8 cellular contexts compared by ENCODE assay signal in the genomic region with DNA sequence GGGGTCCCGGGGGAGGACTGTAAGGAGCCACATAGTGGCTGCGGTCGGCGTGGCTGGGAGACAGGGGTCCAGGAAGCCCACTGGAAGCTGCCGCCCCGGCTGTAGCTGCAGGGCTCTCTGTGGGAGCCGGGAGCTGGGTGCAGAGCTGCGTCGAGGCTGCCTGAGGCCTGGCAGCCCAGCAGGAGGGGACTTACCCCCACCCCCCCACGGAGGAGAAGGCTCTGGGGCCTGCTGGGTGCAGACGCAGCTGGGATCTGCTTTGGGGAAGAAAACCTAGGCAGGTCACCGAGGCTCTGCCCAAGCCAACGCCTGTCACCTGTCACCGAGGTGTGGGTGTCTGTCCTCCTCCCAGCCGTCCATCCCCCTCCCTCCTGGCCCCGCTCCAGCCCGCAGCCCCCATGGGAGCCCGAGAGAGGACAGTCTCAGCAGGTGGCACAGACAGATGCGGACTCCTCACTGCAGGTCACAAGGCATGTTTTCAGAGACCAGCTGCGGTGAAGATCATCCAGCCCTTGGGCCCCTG. TPM values are rescaled to one million over a fixed set of nuclear protein-coding genes. Genes with fewer than 3 reads are reported as not detected.
DNase-seq lines count a peak whose midpoint lies in the region; ATAC-seq, FAIRE-seq and TF ChIP-seq lines count a peak whose summit lies in the region.

No MANE protein-coding gene starts in this region.

- ATAC-seq in HG02885 (IDR thresholded peaks at IDR 0.05; ENCODE audit: poor library complexity, unreplicated experiment), result peak; percentile 39

- no peaks in the 10 kb centered on the region for H3K9me3 ChIP-seq in SJCRH30 (replicated peaks)

- no peaks in the 10 kb centered on the region for H3K36me3 Mint-ChIP-seq in mesothelial cell of epicardium
- no peaks in the 10 kb centered on the region for H3K36me3 Mint-ChIP-seq in activated T-helper 2 cell treated with anti-CD3 and anti-CD28 coated beads, Interferon-gamma antibody, Interleukin-2, Interleukin-4, amounts not matched to agents 10 μg/mL and 5 μg/mL and 100 μg/mL, durations not matched to agents 14 hours and 24 hours and 36 hours (ENCODE audit: low read depth)

- CTCF ChIA-PET in HEK293T (lab: Yijun Ruan, JAX), result interaction anchor here (0.6 kb wide), 1 partner anchor 277 kb away, joined by 3 read pairs; no protein-coding TSS in a partner anchor

- H3K27me3 ChIP-seq in SJCRH30, result no peaks in the 10 kb centered on the region

- H3K4me1 Mint-ChIP-seq in mesothelial cell of epicardium, result peaks cover 53% of the 10 kb centered on the region
- H3K4me1 Mint-ChIP-seq in activated T-helper 2 cell treated with anti-CD3 and anti-CD28 coated beads, Interferon-gamma antibody, Interleukin-2, Interleukin-4, amounts not matched to agents 10 μg/mL and 5 μg/mL and 100 μg/mL, durations not matched to agents 14 hours and 24 hours and 36 hours (ENCODE audit: low read depth), result peaks cover 7% of the 10 kb centered on the region

- FAIRE-seq in GM18507 (lab: Jason Lieb, UNC), result peak; percentile 76

- POLR2A ChIA-PET in HEK293T (lab: Yijun Ruan, JAX), result interaction anchor here (0.9 to 1.3 kb wide), 2 partner anchors 11 to 12 kb away, joined by 3 to 4 read pairs; no protein-coding TSS in a partner anchor

- intact Hi-C loops in activated T-helper 2 cell treated with anti-CD3 and anti-CD28 coated beads, Interferon-gamma antibody, Interleukin-2, Interleukin-4, amounts not matched to agents 10 μg/mL and 5 μg/mL and 100 μg/mL, durations not matched to agents 14 hours and 24 hours and 36 hours (cut with micrococcal nuclease), result no loop called here

- peak overlapping the region; percentile 33 for H3K27ac ChIP-seq in SJCRH30

- H3K36me3 ChIP-seq in SJCRH30, result no peaks in the 10 kb centered on the region

- peaks cover 25% of the 10 kb centered on the region for H3K4me1 ChIP-seq in SJCRH30

- no peak for TF ChIP-seq CTCF in mesothelial cell of epicardium (IDR thresholded peaks at IDR 0.05; ENCODE audit: unreplicated experiment)

- H3K4me3 Mint-ChIP-seq in mesothelial cell of epicardium, result no peak overlapping the region
- no peak overlapping the region for H3K4me3 Mint-ChIP-seq in activated T-helper 2 cell treated with anti-CD3 and anti-CD28 coated beads, Interferon-gamma antibody, Interleukin-2, Interleukin-4, amounts not matched to agents 10 μg/mL and 5 μg/mL and 100 μg/mL, durations not matched to agents 14 hours and 24 hours and 36 hours (ENCODE audit: low read depth)

- H3K27me3 Mint-ChIP-seq in mesothelial cell of epicardium (ENCODE audit: low read depth), result no peaks in the 10 kb centered on the region
- no peaks in the 10 kb centered on the region for H3K27me3 Mint-ChIP-seq in activated T-helper 2 cell treated with anti-CD3 and anti-CD28 coated beads, Interferon-gamma antibody, Interleukin-2, Interleukin-4, amounts not matched to agents 10 μg/mL and 5 μg/mL and 100 μg/mL, durations not matched to agents 14 hours and 24 hours and 36 hours (ENCODE audit: low read depth)

- no peaks in the 10 kb centered on the region for H3K9me3 Mint-ChIP-seq in mesothelial cell of epicardium
- no peaks in the 10 kb centered on the region for H3K9me3 Mint-ChIP-seq in activated T-helper 2 cell treated with anti-CD3 and anti-CD28 coated beads, Interferon-gamma antibody, Interleukin-2, Interleukin-4, amounts not matched to agents 10 μg/mL and 5 μg/mL and 100 μg/mL, durations not matched to agents 14 hours and 24 hours and 36 hours

- peak overlapping the region; percentile 74 for H3K27ac Mint-ChIP-seq in mesothelial cell of epicardium
- no peak overlapping the region for H3K27ac Mint-ChIP-seq in activated T-helper 2 cell treated with anti-CD3 and anti-CD28 coated beads, Interferon-gamma antibody, Interleukin-2, Interleukin-4, amounts not matched to agents 10 μg/mL and 5 μg/mL and 100 μg/mL, durations not matched to agents 14 hours and 24 hours and 36 hours

- no peak overlapping the region for H3K4me3 ChIP-seq in SJCRH30

- DNase-seq in GM18507 (ENCODE audit: extremely low spot score, insufficient read length, low read depth), result no peak
- DNase-seq in SJCRH30, result peak; percentile 56 to 79
- no peak for DNase-seq in mesothelial cell of epicardium (ENCODE audit: low spot score in 2 of 2, unreplicated experiment in 2 of 2)
- no peak for DNase-seq in NCI-H2029 (lab: John Stamatoyannopoulos, UW)
- DNase-seq in activated T-helper 2 cell treated with anti-CD3 and anti-CD28 coated beads, Interferon-gamma antibody, Interleukin-2, Interleukin-4, amounts not matched to agents 10 μg/mL and 5 μg/mL and 100 μg/mL, durations not matched to agents 14 hours and 24 hours and 36 hours (ENCODE audit: low spot score), result no peak
- no peak for DNase-seq in NCI-H1048 (lab: John Stamatoyannopoulos, UW)
- DNase-seq in HEK293T (ENCODE audit: extremely low spot score), result no peak

TF ChIP-seq in HEK293T, 16 proteins besides CTCF, POLR2A, EP300 and RAD21:
- TF ChIP-seq FOXA1 (IDR thresholded peaks at IDR 0.05), result no peak
- no peak for TF ChIP-seq SUZ12 (IDR thresholded peaks at IDR 0.05)

RNA-seq across cellular contexts. Expression of a gene that starts 25.2 kb away (rescaled TPM):
- total RNA-seq in SJCRH30 (2014; rRNA removed; shearing (Covaris generic)), result 0.57 and 0.66 TPM in 2 replicates
- total RNA-seq in mesothelial cell of epicardium, result 23.9 to 24.7 TPM (median 24.2 TPM) in 3 replicates
- total RNA-seq in activated T-helper 2 cell treated with anti-CD3 and anti-CD28 coated beads, Interferon-gamma antibody, Interleukin-2, Interleukin-4, amounts not matched to agents 10 μg/mL and 5 μg/mL and 100 μg/mL, durations not matched to agents 14 hours and 24 hours and 36 hours, result 3.8 TPM in 2 replicates

Comparison
In these comparisons a context has a peak if more than half of its experiments do, and no peak if none do; other contexts are left out.
1. DNase-seq: peak in SJCRH30 (2 of 2); none in GM18507 (single experiment), mesothelial cell of epicardium (0 of 2), NCI-H2029 (single experiment), activated T-helper 2 cell treated with anti-CD3 and anti-CD28 coated beads, Interferon-gamma antibody, Interleukin-2, Interleukin-4, amounts not matched to agents 10 μg/mL and 5 μg/mL and 100 μg/mL, durations not matched to agents 14 hours and 24 hours and 36 hours (single experiment), NCI-H1048 (single experiment) and HEK293T (single experiment).